In the genomic region with DNA sequence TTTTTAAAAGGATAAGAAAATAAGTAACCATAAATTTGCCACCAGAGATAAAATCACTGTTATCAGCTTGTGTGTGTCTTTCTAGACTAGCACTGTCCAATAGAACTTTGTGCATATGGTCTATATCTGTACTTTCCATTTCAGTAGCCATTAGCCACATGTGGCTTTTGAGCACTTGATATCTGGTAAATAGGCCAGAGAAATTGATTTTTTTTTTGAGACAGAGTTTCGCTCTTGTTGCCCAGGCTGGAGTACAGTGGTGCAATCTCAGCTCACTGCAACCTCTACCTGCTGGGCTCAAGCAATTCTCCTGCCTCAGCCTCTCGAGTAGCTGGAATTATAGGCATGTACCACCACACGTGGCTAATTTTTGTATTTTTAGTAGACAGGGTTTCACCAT, we compare ENCODE assay signal across 22 cellular contexts.
"Had no signal": no experiment of that assay in that cellular context is flagged by ENCODE, and none has a peak within 500 bp of the region (broad histone marks: within the 10 kb centered on the region; RNA-seq: fewer than 3 reads in every experiment).

No MANE protein-coding gene starts in this region.

- H3K9me3 ChIP-seq: colonic mucosa, esophagus squamous epithelium, gastrocnemius medialis, heart right ventricle, left ventricle myocardium inferior, lower lobe of right lung, mucosa of descending colon had no signal

- H3K27ac ChIP-seq: colonic mucosa, epithelial cell of prostate, esophagus squamous epithelium, gastrocnemius medialis, heart right ventricle, left ventricle myocardium inferior, lower lobe of right lung had no signal

- H3K4me1 ChIP-seq: colonic mucosa, esophagus squamous epithelium, lower lobe of right lung had no signal

- ATAC-seq: effector memory CD8-positive, alpha-beta T cell; esophagus mucosa; gastrocnemius medialis; heart right ventricle; left cardiac atrium; lower lobe of right lung; mucosa of descending colon had no signal

- H3K36me3 ChIP-seq: colonic mucosa had no signal

- H3K4me3 ChIP-seq: colonic mucosa, esophagus squamous epithelium, gastrocnemius medialis, heart right ventricle, left ventricle myocardium inferior, lower lobe of right lung, mucosa of descending colon had no signal

- DNase-seq: colonic mucosa; cortex of kidney; effector CD8-positive, alpha-beta T cell; effector memory CD8-positive, alpha-beta T cell; endodermal cell; esophagus squamous epithelium; foreskin fibroblast; foreskin melanocyte; gastrocnemius medialis; glutamatergic neuron; head of caudate nucleus; heart right ventricle; hippocampal formation; left cardiac atrium; left ventricle myocardium inferior; lower lobe of right lung; mesenchymal stem cell; mucosa of descending colon had no signal

- H3K27me3 ChIP-seq: colonic mucosa, esophagus squamous epithelium, gastrocnemius medialis, heart right ventricle had no signal

- H3K27ac Mint-ChIP-seq: dendritic cell treated with granulocyte-macrophage colony-stimulating factor and Interleukin-4, amounts not matched to agents 40 ng/mL and 50 ng/mL, for 4 days; endodermal cell; mesothelial cell of epicardium had no signal

- H3K4me3 Mint-ChIP-seq: dendritic cell treated with granulocyte-macrophage colony-stimulating factor and Interleukin-4, amounts not matched to agents 40 ng/mL and 50 ng/mL, for 4 days; effector memory CD8-positive, alpha-beta T cell; endodermal cell; mesothelial cell of epicardium had no signal

- H3K9me3 Mint-ChIP-seq: dendritic cell treated with granulocyte-macrophage colony-stimulating factor and Interleukin-4, amounts not matched to agents 40 ng/mL and 50 ng/mL, for 4 days; effector memory CD8-positive, alpha-beta T cell; endodermal cell; mesothelial cell of epicardium had no signal

- H3K4me1 Mint-ChIP-seq: endodermal cell, mesothelial cell of epicardium had no signal

- H3K27me3 Mint-ChIP-seq: dendritic cell treated with granulocyte-macrophage colony-stimulating factor and Interleukin-4, amounts not matched to agents 40 ng/mL and 50 ng/mL, for 4 days; effector memory CD8-positive, alpha-beta T cell had no signal
